ENCODE assay signal across 19 cellular contexts in the genomic region with DNA sequence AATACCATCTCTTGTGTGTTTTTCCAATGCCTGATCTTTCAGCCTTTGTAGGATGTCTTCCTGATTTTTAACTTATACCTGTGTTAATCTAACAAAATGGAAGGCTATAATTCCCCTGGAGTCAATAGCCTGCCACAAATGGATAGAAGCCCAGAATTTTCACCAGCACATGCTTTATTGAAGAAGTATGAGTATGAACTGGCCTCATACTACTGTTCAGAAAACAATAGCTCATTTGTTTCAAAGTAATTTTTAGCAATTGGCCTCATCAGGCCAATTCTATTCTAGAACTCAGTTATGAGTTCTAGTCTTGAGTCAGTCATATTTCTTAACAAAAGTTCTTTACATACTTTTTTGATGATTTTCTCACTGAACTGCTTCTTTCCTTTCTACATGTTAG. TPM values are rescaled to one million over a fixed set of nuclear protein-coding genes. Genes with fewer than 3 reads are reported as not detected.
DNase-seq lines count a peak whose midpoint lies in the region; TF ChIP-seq lines count a peak whose summit lies in the region.
"Had no signal": no experiment of that assay in that cellular context is flagged by ENCODE, and none has a peak within 500 bp of the region (broad histone marks: within the 10 kb centered on the region; RNA-seq: fewer than 3 reads in every experiment).

No MANE protein-coding gene starts in this region.

- POLR2A ChIA-PET in OCI-LY7 (lab: Charles Lee): no interaction called here

- H4K20me1 ChIP-seq in osteoblast (ENCODE audit: insufficient read depth, low read length) (no peaks in the 10 kb centered on the region), OCI-LY7 (ENCODE audit: insufficient read depth, low read length) (no peaks in the 10 kb centered on the region; the same call in 1 of the 2 replicates)
- H4K20me1 ChIP-seq: BLaER1 had no signal

- H3K4me1 ChIP-seq in osteoblast (ENCODE audit: insufficient read depth, low read length) (no peaks in the 10 kb centered on the region), OCI-LY7 (ENCODE audit: insufficient read depth, low read length, poor library complexity, severe bottlenecking) (no peaks in the 10 kb centered on the region)
- H3K4me1 ChIP-seq: BLaER1 had no signal

- no peaks in the 10 kb centered on the region for H3K9me3 ChIP-seq in osteoblast (ENCODE audit: low read depth, low read length)
- no peaks in the 10 kb centered on the region for H3K9me3 ChIP-seq in OCI-LY7 (ENCODE audit: low read length)
- H3K9me3 ChIP-seq: BLaER1, MG63 had no signal

- CTCF ChIA-PET in OCI-LY7 (lab: Charles Lee; ENCODE audit: unreplicated experiment): no interaction called here

- no peaks in the 10 kb centered on the region for H3K36me3 ChIP-seq in osteoblast (ENCODE audit: insufficient read depth, low read length)
- no peaks in the 10 kb centered on the region for H3K36me3 ChIP-seq in OCI-LY7 (ENCODE audit: insufficient read depth, low read length)
- H3K36me3 ChIP-seq: BLaER1, MG63 had no signal

- H3K79me2 ChIP-seq in osteoblast (ENCODE audit: insufficient read depth, low read length) (no peaks in the 10 kb centered on the region), OCI-LY7 (ENCODE audit: insufficient read depth, low read depth, low read length) (no peaks in the 10 kb centered on the region)

- no peaks in the 10 kb centered on the region for H3K27me3 ChIP-seq in osteoblast (ENCODE audit: insufficient read depth, low read length)
- H3K27me3 ChIP-seq: BLaER1, MG63 had no signal

- DNase-seq in AG10803 (ENCODE audit: low read depth): peak; percentile 34
- peak; percentile 16 for DNase-seq in HT1080 (ENCODE audit: low read depth)
- DNase-seq in fibroblast of pulmonary artery (ENCODE audit: low read depth): peak; percentile 9
- no peak for DNase-seq in osteoblast (ENCODE audit: insufficient read length, low spot score, missing footprints)
- no peak for DNase-seq in UCSD-AML1 (lab: John Stamatoyannopoulos, UW; ENCODE audit: unreplicated experiment)
- no peak for DNase-seq in Kasumi-1 (lab: John Stamatoyannopoulos, UW)
- no peak for DNase-seq in OCI-LY7 (ENCODE audit: low spot score)
- DNase-seq: 8988T; ACHN; CD4-positive, CD25-positive, alpha-beta regulatory T cell; DMS53; KBM-7; MG63; NCI-H2029 treated with DMSO at 0.1 percent for 48 hours; NCI-H446 treated with DMSO at 0.1 percent for 48 hours; NCI-H526; OCI-M1; SIG-M5 had no signal

- TF ChIP-seq CTCF in AG10803 (conservative IDR thresholded peaks at IDR 0.05; ENCODE audit: low read length): no peak
- TF ChIP-seq CTCF in fibroblast of pulmonary artery (IDR thresholded peaks at IDR 0.05; ENCODE audit: low read length, missing control alignments): no peak
- TF ChIP-seq CTCF in osteoblast (IDR thresholded peaks at IDR 0.05; ENCODE audit: extremely low read depth, low read depth, low read length): no peak
- no peak for TF ChIP-seq CTCF in OCI-LY7 (conservative IDR thresholded peaks at IDR 0.05; ENCODE audit: low read length)

- H2AFZ ChIP-seq in osteoblast (ENCODE audit: low read length) (peak overlapping the region; percentile 68), OCI-LY7 (ENCODE audit: low read length) (no peak overlapping the region)

- intact Hi-C loops in OCI-LY7 (cut with micrococcal nuclease; ENCODE audit: unreplicated experiment): no loop called here

- H3K27ac ChIP-seq in osteoblast (ENCODE audit: low read depth, low read length): no peak overlapping the region
- no peak overlapping the region for H3K27ac ChIP-seq in OCI-LY7 (ENCODE audit: low read depth, low read length, poor library complexity, severe bottlenecking)
- H3K27ac ChIP-seq: BLaER1 had no signal

- BruUV-seq in OCI-LY7 (replicated peaks; lab: Mats Ljungman, UMichigan): no TSS peak

- no peaks in the 10 kb centered on the region for H3K9me2 ChIP-seq in OCI-LY7 (ENCODE audit: insufficient read depth, low read length)

- H3K4me2 ChIP-seq in osteoblast (ENCODE audit: insufficient read depth, low read length): no peak overlapping the region
- H3K4me2 ChIP-seq in OCI-LY7 (ENCODE audit: low read length): no peak overlapping the region
- H3K4me2 ChIP-seq: BLaER1 had no signal

- H3K4me3 ChIP-seq in AG10803 (ENCODE audit: low read length) (no peak overlapping the region), fibroblast of pulmonary artery (replicated peaks; ENCODE audit: low read depth, low read length) (no peak overlapping the region), osteoblast (ENCODE audit: insufficient read depth, low read length) (no peak overlapping the region), OCI-LY7 (ENCODE audit: low read depth, low read length, poor library complexity, severe bottlenecking) (no peak overlapping the region)
- H3K4me3 ChIP-seq: BLaER1, MG63 had no signal

RNA-seq across cellular contexts. Expression of a gene that starts 40.6 kb away (rescaled TPM):
- 9.9 and 10.1 TPM in 2 replicates for total RNA-seq in HT1080 (2014; rRNA removed; shearing (Covaris generic))
- polyA plus RNA-seq in HT1080 (2015; cell fraction: cytosol; rRNA removed): 5.6 and 6.0 TPM in 2 replicates
- 16.6 and 16.8 TPM in 2 replicates for polyA plus RNA-seq in HT1080 (2015; cell fraction: nucleus; rRNA removed)
- total RNA-seq in osteoblast: 0.29 and 0.36 TPM in 2 replicates
- 0.57 and 0.82 TPM in 2 replicates for total RNA-seq in OCI-LY7 (2014; rRNA removed; shearing (Covaris generic))
- total RNA-seq in OCI-LY7 (2022): 0.72 and 0.93 TPM in 2 replicates
- total RNA-seq: CD4-positive, CD25-positive, alpha-beta regulatory T cell had no signal

Comparison
In these comparisons a context has a peak if more than half of its experiments do, and no peak if none do; other contexts are left out.
1. DNase-seq: peak in AG10803 (single experiment), HT1080 (single experiment) and fibroblast of pulmonary artery (single experiment); none in osteoblast (single experiment), UCSD-AML1 (single experiment), Kasumi-1 (0 of 2) and OCI-LY7 (single experiment).